Comparison of ENCODE assay signal across 10 cellular contexts in the genomic region with DNA sequence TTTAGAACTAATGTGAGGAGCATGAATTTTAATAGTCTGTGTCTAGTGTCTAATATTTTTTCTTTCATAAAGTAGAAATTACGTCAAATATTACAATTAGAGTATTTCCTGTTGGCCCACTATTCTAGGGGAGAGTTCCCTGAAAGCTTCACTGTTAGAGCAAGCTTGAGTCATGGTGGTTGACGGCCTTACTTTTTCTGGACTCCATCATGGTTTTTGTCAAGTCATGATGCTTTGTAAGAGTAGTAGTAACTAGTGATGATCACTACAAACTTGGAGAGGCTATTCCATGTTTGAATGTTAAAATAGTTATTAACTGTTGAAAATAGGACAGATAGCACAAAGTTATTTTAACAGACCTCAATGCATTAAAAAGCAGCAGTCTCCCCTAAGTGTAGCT. TPM values are rescaled to one million over a fixed set of nuclear protein-coding genes. Genes with fewer than 3 reads are reported as not detected.
A peak's percentile ranks its signal among the peaks of the same experiment; 100 is the strongest.
DNase-seq lines count a peak whose midpoint lies in the region; ATAC-seq, FAIRE-seq and TF ChIP-seq lines count a peak whose summit lies in the region.
"Had no signal": no experiment of that assay in that cellular context is flagged by ENCODE, and none has a peak within 500 bp of the region (broad histone marks: within the 10 kb centered on the region; RNA-seq: fewer than 3 reads in every experiment).

No MANE protein-coding gene starts in this region.

- no peak overlapping the region for H3K56ac ChIP-seq in H1 (replicated peaks; ENCODE audit: insufficient read length, low read depth, low read length)

- no peak overlapping the region for H3K18ac ChIP-seq in H1 (ENCODE audit: extremely low read depth, low read length)
- no peak overlapping the region for H3K18ac ChIP-seq in trophoblast cell (ENCODE audit: low read length)

- H3K36me3 ChIP-seq in H1 (ENCODE audit: control insufficient read depth in 2 of 4, insufficient read depth in 4 of 4, low read length in 3 of 4) (peaks cover 0 to 38% (median 12%) of the 10 kb centered on the region in 4 experiments; a peak in 5 of 8 replicates), trophoblast cell (ENCODE audit: control insufficient read depth in 1 of 2, insufficient read depth in 2 of 2, low read length in 2 of 2) (peaks cover 19% of the 10 kb centered on the region in 2 experiments)

- FAIRE-seq in H1 (lab: Jason Lieb, UNC), result no peak

- WGBS in H1 (ENCODE audit: extremely low coverage in 1 of 2, insufficient coverage in 1 of 2, insufficient read length in 1 of 2, insufficient replicate concordance in 2 of 2, low coverage in 1 of 2, low lambda C conversion rate in 2 of 2, missing lambda C conversion rate in 1 of 2), 2 experiments, result 83% methylated on average over 2 of the region's 2 CpGs; no CpG with 5 or more reads in 1 of the 2 experiments
- WGBS in trophoblast cell (ENCODE audit: extremely low coverage, insufficient coverage, insufficient read length), result no CpG with 5 or more reads among the region's 2 CpGs

- TF ChIP-seq POLR2A in H1 (IDR thresholded peaks at IDR 0.05; ENCODE audit: control extremely low read depth in 1 of 2, low read depth in 2 of 2, low read length in 2 of 2), result no peak

- H3K4ac ChIP-seq in H1 (replicated peaks; ENCODE audit: insufficient read length, low read depth, low read length), result no peak overlapping the region
- no peak overlapping the region for H3K4ac ChIP-seq in trophoblast cell (ENCODE audit: low read depth, low read length)

- H3K9ac ChIP-seq in H1 (replicated peaks in 1 of 4; ENCODE audit: extremely low read depth in 1 of 4, low read depth in 3 of 4, low read length in 3 of 4) (peak overlapping the region in 1 of 4 experiments; percentile 40; a peak in 1 of 7 replicates), trophoblast cell (ENCODE audit: low read length) (no peak overlapping the region)

- TF ChIP-seq CTCF in GM12865 (IDR thresholded peaks at IDR 0.05; ENCODE audit: insufficient read depth, low read depth, low read length, missing control alignments), result no peak
- TF ChIP-seq CTCF in H1 (IDR thresholded peaks at IDR 0.05; ENCODE audit: control extremely low read depth in 1 of 3, insufficient read depth in 1 of 3, low read depth in 1 of 3, low read length in 3 of 3), result no peak

- H4K8ac ChIP-seq in H1 (ENCODE audit: extremely low read depth, insufficient read depth, low read length), result no peak overlapping the region
- no peak overlapping the region for H4K8ac ChIP-seq in trophoblast cell (ENCODE audit: low read depth, low read length)

- H2AK5ac ChIP-seq in H1 (ENCODE audit: low read depth, low read length) (no peak overlapping the region), trophoblast cell (ENCODE audit: low read length) (no peak overlapping the region)

- DNase-seq in GM12865 (ENCODE audit: low read depth) (peak; percentile 10), OCI-M1 (lab: John Stamatoyannopoulos, UW) (peak; percentile 49), H1 (ENCODE audit: low read depth in 1 of 2, low spot score in 2 of 2) (no peak), trophoblast cell (no peak), SKM-1 treated with dmso at 0.1 percent for 144 hours (lab: John Stamatoyannopoulos, UW; ENCODE audit: unreplicated experiment) (no peak)
- no peak for DNase-seq in activated CD4-positive, CD25-positive, alpha-beta regulatory T cell (lab: John Stamatoyannopoulos, UW)
- DNase-seq: cerebellar nuclear complex; NCI-H345; stimulated activated CD4-positive, alpha-beta T cell treated with anti-CD3 and anti-CD28 coated beads, Interleukin-2, amount 100 ng/mL, for 48 hours had no signal

- H4K91ac ChIP-seq in H1 (replicated peaks; ENCODE audit: insufficient read length, low read length) (no peak overlapping the region), trophoblast cell (ENCODE audit: low read depth, low read length) (no peak overlapping the region)

- TF ChIP-seq RAD21 in H1 (IDR thresholded peaks at IDR 0.05 in 1 of 2, conservative IDR thresholded peaks at IDR 0.05 in 1 of 2; ENCODE audit: low read depth in 2 of 2, low read length in 2 of 2), result no peak

- H3K27ac ChIP-seq in H1 (ENCODE audit: low read depth, low read length), result no peak overlapping the region
- H3K27ac ChIP-seq in trophoblast cell (ENCODE audit: low read depth, low read length), result no peak overlapping the region

- no peak overlapping the region for H2BK15ac ChIP-seq in H1 (ENCODE audit: low read length)

- CTCF ChIA-PET in H1 (lab: Charles Lee; ENCODE audit: partially characterized antibody), result interaction anchor here (1.1 to 4.8 kb wide), 3 partner anchors 17 to 27 kb away, joined by 3 to 47 read pairs (median 3); no protein-coding TSS in a partner anchor

- H3K4me3 ChIP-seq in GM12865 (ENCODE audit: low read depth, low read length) (peak overlapping the region; percentile 91), H1 (ENCODE audit: extremely low read depth in 1 of 4, insufficient read depth in 2 of 4, low read depth in 3 of 4, low read length in 4 of 4) (peak overlapping the region in 1 of 4 experiments; percentile 98; a peak in 3 of 8 replicates), trophoblast cell (ENCODE audit: low read depth, low read length) (no peak overlapping the region)

- peaks cover 3 to 6% of the 10 kb centered on the region in 2 experiments for H4K20me1 ChIP-seq in H1 (replicated peaks in 1 of 2; ENCODE audit: control insufficient read depth in 1 of 2, insufficient read depth in 2 of 2, low read length in 2 of 2)

- H2AFZ ChIP-seq in H1 (ENCODE audit: low read length), result no peak overlapping the region
- H2AFZ ChIP-seq in trophoblast cell (ENCODE audit: insufficient read depth, low read length, poor library complexity), result no peak overlapping the region

- H3K4me2 ChIP-seq in H1 (ENCODE audit: insufficient read depth in 1 of 2, low read depth in 2 of 2, low read length in 2 of 2) (peak overlapping the region; percentile 77 to 87), trophoblast cell (ENCODE audit: low read length) (peak overlapping the region; percentile 24)

- H2BK120ac ChIP-seq in H1 (replicated peaks; ENCODE audit: low read depth, low read length) (no peak overlapping the region), trophoblast cell (ENCODE audit: insufficient read depth, low read length, poor library complexity) (no peak overlapping the region)

- H3K9me3 ChIP-seq in H1 (ENCODE audit: insufficient read depth in 2 of 2, low read depth in 1 of 2, low read length in 1 of 2) (peaks cover 9% of the 10 kb centered on the region in 2 experiments; a peak in 3 of 4 replicates), trophoblast cell (ENCODE audit: insufficient read depth, low read depth, low read length) (no peaks in the 10 kb centered on the region)

- H3K23me2 ChIP-seq in H1 (ENCODE audit: low read depth, low read length), result no peaks in the 10 kb centered on the region

- peaks cover 18 to 56% of the 10 kb centered on the region in 2 experiments for H3K79me2 ChIP-seq in H1 (ENCODE audit: control insufficient read depth in 1 of 2, insufficient read depth in 2 of 2, low read length in 2 of 2)
- peaks cover 10% of the 10 kb centered on the region for H3K79me2 ChIP-seq in trophoblast cell (ENCODE audit: control insufficient read depth, insufficient read depth, low read length, poor library complexity)

- POLR2A ChIA-PET in H1 (lab: Charles Lee; ENCODE audit: partially characterized antibody), result interaction anchor here (1.0 to 3.3 kb wide), 7 partner anchors 38 to 175 kb away, joined by 3 to 15 read pairs (median 4); partner anchors contain the start of gene CDK5R1

- no peak for ATAC-seq in HG02852 (IDR thresholded peaks at IDR 0.05; ENCODE audit: unreplicated experiment)

- peaks cover 0 to 2% (median 0%) of the 10 kb centered on the region in 4 experiments; a peak in 1 of 7 replicates for H3K27me3 ChIP-seq in H1 (replicated peaks in 1 of 4; ENCODE audit: control insufficient read depth in 3 of 4, extremely low read depth in 1 of 4, insufficient read depth in 3 of 4, low read length in 3 of 4)
- no peaks in the 10 kb centered on the region for H3K27me3 ChIP-seq in trophoblast cell (ENCODE audit: insufficient read depth, low read length)

- H2BK20ac ChIP-seq in H1 (ENCODE audit: low read length), result no peak overlapping the region

- no peaks in the 10 kb centered on the region; the same call in 1 of the 2 replicates for H3K79me1 ChIP-seq in H1 (ENCODE audit: low read depth, low read length)
- H3K79me1 ChIP-seq in trophoblast cell (ENCODE audit: low read length), result peaks cover 7% of the 10 kb centered on the region

- H2BK5ac ChIP-seq in H1 (ENCODE audit: low read depth, low read length), result no peak overlapping the region
- H2BK5ac ChIP-seq in trophoblast cell (ENCODE audit: low read depth, low read length, poor library complexity), result no peak overlapping the region

- H2BK12ac ChIP-seq in H1 (ENCODE audit: low read depth, low read length) (no peak overlapping the region), trophoblast cell (ENCODE audit: low read length) (no peak overlapping the region)

- H4K5ac ChIP-seq in H1 (ENCODE audit: insufficient read length, low read depth, low read length), result no peak overlapping the region

- no peak overlapping the region for H3K14ac ChIP-seq in H1 (ENCODE audit: insufficient read length)
- no peak overlapping the region for H3K14ac ChIP-seq in trophoblast cell (ENCODE audit: low read length)

- no peak overlapping the region for H4K12ac ChIP-seq in trophoblast cell (ENCODE audit: low read depth, low read length)

- H3K4me1 ChIP-seq in H1 (replicated peaks in 1 of 4; ENCODE audit: control insufficient read depth in 3 of 4, insufficient read depth in 4 of 4, low read length in 3 of 4) (peaks cover 0 to 4% (median 1%) of the 10 kb centered on the region in 4 experiments; a peak in 2 of 7 replicates), trophoblast cell (ENCODE audit: control insufficient read depth in 1 of 2, insufficient read depth in 2 of 2, low read length in 2 of 2) (peaks cover 0 to 2% of the 10 kb centered on the region in 2 experiments)

- TF ChIP-seq EP300 in H1 (IDR thresholded peaks at IDR 0.05; ENCODE audit: borderline replicate concordance in 1 of 2, low read depth in 2 of 2, low read length in 2 of 2), result no peak

- H3K23ac ChIP-seq in H1 (ENCODE audit: insufficient read length), result no peak overlapping the region
- no peak overlapping the region for H3K23ac ChIP-seq in trophoblast cell (ENCODE audit: low read length)

RNA-seq across cellular contexts. Expression of gene PSMD11, which starts 1.7 kb away (rescaled TPM):
- total RNA-seq in H1 (2021; fragmentation: NEBNext Ultra II Directional; extraction: Animal tissue kit (Norgen Biotek cat#: 25700)), result 171 and 175 TPM in 2 replicates
- 49.0 and 68.4 TPM in 2 replicates for polyA plus RNA-seq in H1 (2011; rRNA removed)
- 82.0 TPM for polyA plus RNA-seq in H1 (2011; cell fraction: cytosol; rRNA removed)
- 64.6 TPM for polyA plus RNA-seq in H1 (2011; cell fraction: nucleus; rRNA removed)
- 148 to 209 TPM (median 158 TPM) in 4 replicates for polyA plus RNA-seq in H1 (2012, experiment 1 of 2)
- 48.7 TPM for polyA plus RNA-seq in H1 (2012, experiment 2 of 2)
- 147 TPM for polyA plus RNA-seq in H1 (2013, experiment 1 of 2)
- 151 TPM for polyA plus RNA-seq in H1 (2013, experiment 2 of 2)
- 202 and 260 TPM in 2 replicates for polyA minus RNA-seq in H1 (2011; rRNA and poly(A)+ RNA removed)
- 72.1 TPM for polyA minus RNA-seq in H1 (2011; cell fraction: cytosol; rRNA and poly(A)+ RNA removed)
- 81.8 TPM for polyA minus RNA-seq in H1 (2011; cell fraction: nucleus; rRNA and poly(A)+ RNA removed)
- 167 and 174 TPM in 2 replicates for polyA plus RNA-seq in trophoblast cell (2013)

RNA-seq across cellular contexts. Expression of gene CDK5R1, which starts 40.8 kb away (rescaled TPM):
- 9.9 and 10.7 TPM in 2 replicates for total RNA-seq in H1 (2021; fragmentation: NEBNext Ultra II Directional; extraction: Animal tissue kit (Norgen Biotek cat#: 25700))
- 2.7 and 4.3 TPM in 2 replicates for polyA plus RNA-seq in H1 (2011; rRNA removed)
- polyA plus RNA-seq in H1 (2011; cell fraction: cytosol; rRNA removed), result 3.6 TPM
- polyA plus RNA-seq in H1 (2011; cell fraction: nucleus; rRNA removed), result 4.5 TPM
- 5.2 to 6.6 TPM (median 6.3 TPM) in 4 replicates for polyA plus RNA-seq in H1 (2012, experiment 1 of 2)
- 4.9 TPM for polyA plus RNA-seq in H1 (2012, experiment 2 of 2)
- 4.8 TPM for polyA plus RNA-seq in H1 (2013, experiment 1 of 2)
- polyA plus RNA-seq in H1 (2013, experiment 2 of 2), result 4.8 TPM
- polyA minus RNA-seq in H1 (2011; rRNA and poly(A)+ RNA removed), result 2.8 and 4.6 TPM in 2 replicates
- 6.5 TPM for polyA minus RNA-seq in H1 (2011; cell fraction: cytosol; rRNA and poly(A)+ RNA removed)
- 4.7 TPM for polyA minus RNA-seq in H1 (2011; cell fraction: nucleus; rRNA and poly(A)+ RNA removed)
- polyA plus RNA-seq in trophoblast cell (2013), result 1.7 and 2.0 TPM in 2 replicates

Comparison
In these comparisons a context has a peak if more than half of its experiments do, and no peak if none do; other contexts are left out.
1. DNase-seq: peak in GM12865 (single experiment) and OCI-M1 (single experiment); none in H1 (0 of 2), trophoblast cell (0 of 2), activated CD4-positive, CD25-positive, alpha-beta regulatory T cell (0 of 4) and SKM-1 treated with dmso at 0.1 percent for 144 hours (single experiment).